In genomic region chr7:47180268-47180826, GRCh38 we compare ENCODE assay signal across 1 cellular context.
TF ChIP-seq lines count a peak whose summit lies in the region.

No MANE protein-coding gene starts in this region.

TF ChIP-seq in GM23338, 12 proteins besides CTCF, POLR2A, EP300 and RAD21 (continued from another document):
- no peak for TF ChIP-seq ZNF462 (CRISPR knock-in tag; IDR thresholded peaks at IDR 0.05)
TF ChIP-seq in GM23338: peak in this region for 0.
